ENCODE assay signal across 12 cellular contexts in genomic region chr3:48926425-48927392, GRCh38. TPM values are rescaled to one million over a fixed set of nuclear protein-coding genes. Genes with fewer than 3 reads are reported as not detected.
A peak's percentile ranks its signal among the peaks of the same experiment; 100 is the strongest.
DNase-seq lines count a peak whose midpoint lies in the region; ATAC-seq and TF ChIP-seq lines count a peak whose summit lies in the region.
"Had no signal": no experiment of that assay in that cellular context is flagged by ENCODE, and none has a peak within 500 bp of the region (broad histone marks: within the 10 kb centered on the region; RNA-seq: fewer than 3 reads in every experiment).

No MANE protein-coding gene starts in this region.

- no peak overlapping the region for H3K23ac ChIP-seq in IMR-90 (ENCODE audit: low read depth, low read length)

- in situ Hi-C loops in IMR-90 (cut with MboI; ENCODE audit: low sequenced_read_pairs) = no loop called here

- no peak overlapping the region for H3K4me2 ChIP-seq in IMR-90 (ENCODE audit: low read depth, low read length)

- POLR2A ChIA-PET in IMR-90 (lab: Charles Lee; ENCODE audit: unreplicated experiment) = no interaction called here

- TF ChIP-seq CTCF in AG10803 (conservative IDR thresholded peaks at IDR 0.05; ENCODE audit: low read length) (no peak), IMR-90 (conservative IDR thresholded peaks at IDR 0.05; ENCODE audit: low read depth, low read length) (no peak), brain (conservative IDR thresholded peaks at IDR 0.05) (no peak)

- no peak overlapping the region for H3K9ac ChIP-seq in IMR-90 (ENCODE audit: low read depth, low read length)

- H3K4ac ChIP-seq in IMR-90 (ENCODE audit: low read depth, low read length) = no peak overlapping the region

- H2BK120ac ChIP-seq in IMR-90 (ENCODE audit: low read depth, low read length) = no peak overlapping the region

- peak; percentile 17 for DNase-seq in AG10803 (ENCODE audit: low read depth)
- DNase-seq in IMR-90 = no peak
- DNase-seq in memory B cell (ENCODE audit: low spot score in 2 of 2) = no peak
- no peak for DNase-seq in MV-4-11 (lab: John Stamatoyannopoulos, UW)
- DNase-seq: DMS79 treated with DMSO at 0.1 percent for 48 hours, glutamatergic neuron, stomach had no signal

- H2BK5ac ChIP-seq in IMR-90 (ENCODE audit: low read depth, low read length, poor library complexity, severe bottlenecking) = no peak overlapping the region

- no peak overlapping the region for H4K8ac ChIP-seq in IMR-90 (ENCODE audit: low read depth in 2 of 2, low read length in 2 of 2)

- H4K20me1 ChIP-seq in IMR-90 (ENCODE audit: insufficient read depth, low read length) = peaks cover 58% of the 10 kb centered on the region

- no peaks in the 10 kb centered on the region for H3K9me3 Mint-ChIP-seq in brain
- H3K9me3 Mint-ChIP-seq in memory B cell = no peaks in the 10 kb centered on the region

- H3K56ac ChIP-seq in IMR-90 (ENCODE audit: extremely low read depth, insufficient read depth, low read length) = no peak overlapping the region

- no peak overlapping the region for H2BK20ac ChIP-seq in IMR-90 (ENCODE audit: low read depth, low read length)

- H4K91ac ChIP-seq in IMR-90 (ENCODE audit: insufficient read depth, low read depth, low read length) = no peak overlapping the region

- no CpG with 5 or more reads among the region's 11 CpGs for WGBS in IMR-90 (ENCODE audit: extremely low coverage in 2 of 2, insufficient read length in 1 of 2), 2 experiments

- peaks cover 45% of the 10 kb centered on the region for H3K4me1 Mint-ChIP-seq in brain
- peaks cover 30% of the 10 kb centered on the region for H3K4me1 Mint-ChIP-seq in memory B cell

- TF ChIP-seq RAD21 in IMR-90 (IDR thresholded peaks at IDR 0.05; ENCODE audit: low read length) = no peak

- peaks cover 6% of the 10 kb centered on the region for H3K4me1 ChIP-seq in IMR-90 (ENCODE audit: control insufficient read depth, insufficient read depth, low read length)

- ATAC-seq in IMR-90 (ENCODE audit: low read depth) (peak; percentile 75), memory B cell (ENCODE audit: low read depth) (no peak), HG02852 (IDR thresholded peaks at IDR 0.05; ENCODE audit: unreplicated experiment) (no peak), GM21825 (IDR thresholded peaks at IDR 0.05; ENCODE audit: unreplicated experiment) (no peak), HG02981 (IDR thresholded peaks at IDR 0.05; ENCODE audit: unreplicated experiment) (no peak)

- H3K27ac ChIP-seq in IMR-90 (ENCODE audit: insufficient read depth, low read length) = no peak overlapping the region

- no peak overlapping the region for H2BK15ac ChIP-seq in IMR-90 (ENCODE audit: low read depth, low read length)

- H3K27ac Mint-ChIP-seq in brain = peak overlapping the region in 3 of 5 experiments; percentile 7 to 57 (median 25)
- peak overlapping the region; percentile 67 for H3K27ac Mint-ChIP-seq in memory B cell
- H3K27ac Mint-ChIP-seq: progenitor cell of endocrine pancreas had no signal

- CTCF ChIA-PET in IMR-90 (lab: Yijun Ruan, JAX) = interaction anchor here (0.6 kb wide), 1 partner anchor 24 kb away, joined by 4 read pairs; no protein-coding TSS in a partner anchor

- no TSS peak for BruUV-seq in IMR-90 (replicated peaks; lab: Mats Ljungman, UMichigan)

- intact Hi-C loops in IMR-90 (cut with micrococcal nuclease) = no loop called here

- peaks cover 23 to 63% of the 10 kb centered on the region in 2 experiments for H3K79me1 ChIP-seq in IMR-90 (ENCODE audit: low read depth in 1 of 2, low read length in 2 of 2)

- H3K36me3 ChIP-seq in IMR-90 (ENCODE audit: control insufficient read depth, insufficient read depth, low read length) = peaks cover 20% of the 10 kb centered on the region

- H3K9me3 ChIP-seq in IMR-90 (ENCODE audit: control insufficient read depth, insufficient read depth, low read length) = no peaks in the 10 kb centered on the region
- H3K9me3 ChIP-seq: stomach had no signal

- H3K27me3 ChIP-seq in IMR-90 (ENCODE audit: control insufficient read depth, insufficient read depth, low read length) = no peaks in the 10 kb centered on the region
- H3K27me3 ChIP-seq: stomach had no signal

- H3K27me3 Mint-ChIP-seq in brain = no peaks in the 10 kb centered on the region
- no peaks in the 10 kb centered on the region for H3K27me3 Mint-ChIP-seq in memory B cell
- H3K27me3 Mint-ChIP-seq: progenitor cell of endocrine pancreas had no signal

- no peak overlapping the region for H2AFZ ChIP-seq in IMR-90 (replicated peaks; ENCODE audit: low read length, poor library complexity)

- H3K18ac ChIP-seq in IMR-90 (ENCODE audit: low read depth, low read length) = no peak overlapping the region

- dilution Hi-C loops in IMR-90 (cut with HindIII; ENCODE audit: low sequenced_read_pairs, unreplicated experiment) = no loop called here

- no peak overlapping the region for H3K14ac ChIP-seq in IMR-90 (replicated peaks; ENCODE audit: low read depth, low read length)

- no peak overlapping the region for H2AK5ac ChIP-seq in IMR-90 (ENCODE audit: low read depth, low read length)

- H3K4me3 ChIP-seq in AG10803 (ENCODE audit: low read length) (no peak overlapping the region), IMR-90 (ENCODE audit: insufficient read depth, low read depth, low read length) (no peak overlapping the region)
- H3K4me3 ChIP-seq: stomach had no signal

- H3K9me1 ChIP-seq in IMR-90 (ENCODE audit: insufficient read depth, low read length) = peaks cover 7% of the 10 kb centered on the region

- H3K4me3 Mint-ChIP-seq in brain (peak overlapping the region in 2 of 5 experiments; percentile 29 to 37), memory B cell (peak overlapping the region; percentile 18)

- no peak overlapping the region for H4K5ac ChIP-seq in IMR-90 (ENCODE audit: low read depth, low read length)

- H3K36me3 Mint-ChIP-seq in brain (peaks cover 68% of the 10 kb centered on the region), memory B cell (peaks cover 28% of the 10 kb centered on the region)

- H2AK9ac ChIP-seq in IMR-90 (replicated peaks; ENCODE audit: low read depth, low read length, poor library complexity) = no peak overlapping the region

- no peak for TF ChIP-seq POLR2A in IMR-90 (IDR thresholded peaks at IDR 0.05; ENCODE audit: low read depth, low read length)

TF ChIP-seq in IMR-90, 13 proteins besides CTCF, POLR2A, EP300 and RAD21:
- TF ChIP-seq RFX5 (IDR thresholded peaks at IDR 0.05; ENCODE audit: low read depth, low read length) (no peak), RCOR1 (IDR thresholded peaks at IDR 0.05; ENCODE audit: insufficient replicate concordance, low read length) (no peak), SMC3 (IDR thresholded peaks at IDR 0.05; ENCODE audit: low read depth, low read length) (no peak), FOS (IDR thresholded peaks at IDR 0.05; ENCODE audit: low read depth, low read length) (no peak), CEBPB (IDR thresholded peaks at IDR 0.05; ENCODE audit: low read depth, low read length) (peak; percentile 57)
TF ChIP-seq in IMR-90: peak in this region for 1.

RNA-seq across cellular contexts. Expression of gene ARIH2, which starts 8.1 kb away (rescaled TPM):
- total RNA-seq in IMR-90 (2012; rRNA removed) = 73.0 and 93.7 TPM in 2 replicates
- polyA plus RNA-seq in IMR-90 (2012; rRNA removed) = 54.0 and 62.3 TPM in 2 replicates
- polyA plus RNA-seq in IMR-90 (2012; cell fraction: cytosol; rRNA removed) = 29.2 and 37.6 TPM in 2 replicates
- 121 and 155 TPM in 2 replicates for polyA plus RNA-seq in IMR-90 (2012; cell fraction: nucleus; rRNA removed; ENCODE audit: low replicate concordance)
- polyA plus RNA-seq in brain (ENCODE audit: insufficient read depth, low read depth, low replicate concordance) = 29.7 TPM

RNA-seq across cellular contexts. Expression of gene SLC25A20, which starts 28.0 kb away (rescaled TPM):
- total RNA-seq in IMR-90 (2012; rRNA removed) = 27.1 and 29.2 TPM in 2 replicates
- 21.8 and 23.8 TPM in 2 replicates for polyA plus RNA-seq in IMR-90 (2012; rRNA removed)
- polyA plus RNA-seq in IMR-90 (2012; cell fraction: cytosol; rRNA removed) = 10.5 and 13.3 TPM in 2 replicates
- 5.4 and 27.0 TPM in 2 replicates for polyA plus RNA-seq in IMR-90 (2012; cell fraction: nucleus; rRNA removed; ENCODE audit: low replicate concordance)
- polyA plus RNA-seq in brain (ENCODE audit: insufficient read depth, low read depth, low replicate concordance) = 11.0 TPM
